In genomic region chr6:12060780-12061619, GRCh38 we compare ENCODE assay signal across 8 cellular contexts. TPM values are rescaled to one million over a fixed set of nuclear protein-coding genes. Genes with fewer than 3 reads are reported as not detected.
DNase-seq lines count a peak whose midpoint lies in the region; ATAC-seq and TF ChIP-seq lines count a peak whose summit lies in the region.

No MANE protein-coding gene starts in this region.

- H3K9me3 ChIP-seq in right cardiac atrium (ENCODE audit: control insufficient read depth, low read length) (no peaks in the 10 kb centered on the region), A673 (ENCODE audit: low read depth, low read length, poor library complexity, severe bottlenecking) (no peaks in the 10 kb centered on the region), PC-9 (ENCODE audit: insufficient read depth, low read depth) (no peaks in the 10 kb centered on the region)

- H2AFZ ChIP-seq in PC-9 = no peak overlapping the region

- intact Hi-C loops in right cardiac atrium (cut with DNase I) (no loop called here), A673 (cut with micrococcal nuclease; ENCODE audit: unreplicated experiment) (no loop called here), PC-9 (cut with micrococcal nuclease; ENCODE audit: unreplicated experiment) (no loop called here)

- H3K9me2 ChIP-seq in PC-9 (ENCODE audit: insufficient read depth) = no peaks in the 10 kb centered on the region

- POLR2A ChIA-PET in RWPE1 (lab: Yijun Ruan, JAX; ENCODE audit: low non-redundant PET) (no interaction called here), A673 (lab: Charles Lee; ENCODE audit: low non-redundant PET) (no interaction called here), PC-9 (lab: Charles Lee; ENCODE audit: unreplicated experiment) (interaction anchor here (0.5 to 0.7 kb wide), 2 partner anchors 322 to 435 kb away, joined by 3 to 5 read pairs; no protein-coding TSS in a partner anchor)

- peaks cover 2% of the 10 kb centered on the region for H3K36me3 Mint-ChIP-seq in activated naive CD4-positive, alpha-beta T cell treated with anti-CD3 and anti-CD28 coated beads, Interleukin-2, amount 10 ng/mL, durations not matched to agents 7 days and 5 days

- H3K79me2 ChIP-seq in PC-9 (ENCODE audit: low read depth) = peaks cover 3% of the 10 kb centered on the region; the same call in 1 of the 2 replicates

- no peaks in the 10 kb centered on the region for H3K27me3 Mint-ChIP-seq in activated naive CD4-positive, alpha-beta T cell treated with anti-CD3 and anti-CD28 coated beads, Interleukin-2, amount 10 ng/mL, durations not matched to agents 7 days and 5 days

- no peak for TF ChIP-seq CTCF in RWPE1 (conservative IDR thresholded peaks at IDR 0.05; ENCODE audit: low read depth)
- TF ChIP-seq CTCF in A673 (conservative IDR thresholded peaks at IDR 0.05; ENCODE audit: low read depth, low read length) = no peak
- no peak for TF ChIP-seq CTCF in PC-9 (conservative IDR thresholded peaks at IDR 0.05)

- peak overlapping the region; percentile 61 for H3K4me3 Mint-ChIP-seq in activated naive CD4-positive, alpha-beta T cell treated with anti-CD3 and anti-CD28 coated beads, Interleukin-2, amount 10 ng/mL, durations not matched to agents 7 days and 5 days

- peaks cover 50% of the 10 kb centered on the region for H3K4me1 Mint-ChIP-seq in activated naive CD4-positive, alpha-beta T cell treated with anti-CD3 and anti-CD28 coated beads, Interleukin-2, amount 10 ng/mL, durations not matched to agents 7 days and 5 days

- CTCF ChIA-PET in RWPE1 (lab: Yijun Ruan, JAX) = no interaction called here
- CTCF ChIA-PET in activated naive CD4-positive, alpha-beta T cell treated with anti-CD3 and anti-CD28 coated beads, Interleukin-2, amount 10 ng/mL, durations not matched to agents 7 days and 5 days (lab: Charles Lee) = interaction anchor here (1.4 kb wide), 1 partner anchor 9 kb away, joined by 3 read pairs; no protein-coding TSS in a partner anchor
- CTCF ChIA-PET in A673 (lab: Charles Lee) = no interaction called here
- CTCF ChIA-PET in PC-9 (lab: Charles Lee) = no interaction called here

- no peak overlapping the region for H3K4me2 ChIP-seq in PC-9

- H3K27ac Mint-ChIP-seq in activated naive CD4-positive, alpha-beta T cell treated with anti-CD3 and anti-CD28 coated beads, Interleukin-2, amount 10 ng/mL, durations not matched to agents 7 days and 5 days = peak overlapping the region; percentile 47

- H3K4me1 ChIP-seq in right cardiac atrium (ENCODE audit: control insufficient read depth, insufficient read depth, low read length) (peaks cover 11% of the 10 kb centered on the region), A673 (ENCODE audit: insufficient read depth, low read length, poor library complexity, severe bottlenecking) (no peaks in the 10 kb centered on the region), PC-9 (replicated peaks; ENCODE audit: insufficient read depth) (no peaks in the 10 kb centered on the region)

- H3K27ac ChIP-seq in RWPE1 (peak overlapping the region; percentile 34; the same call in 1 of the 2 replicates), right cardiac atrium (ENCODE audit: low read length) (no peak overlapping the region), A673 (ENCODE audit: low read depth, low read length, poor library complexity, severe bottlenecking) (no peak overlapping the region), PC-9 (no peak overlapping the region)

- BruUV-seq in A673 (replicated peaks; lab: Mats Ljungman, UMichigan) (no TSS peak), PC-9 (replicated peaks; lab: Mats Ljungman, UMichigan) (no TSS peak)

- no peaks in the 10 kb centered on the region for H3K36me3 ChIP-seq in A673 (ENCODE audit: insufficient read depth, low read length, poor library complexity, severe bottlenecking)
- H3K36me3 ChIP-seq in PC-9 (ENCODE audit: low read depth) = no peaks in the 10 kb centered on the region

- WGBS in right cardiac atrium = 61% methylated on average over 15 of the region's 15 CpGs

- no peaks in the 10 kb centered on the region for H3K9me3 Mint-ChIP-seq in activated naive CD4-positive, alpha-beta T cell treated with anti-CD3 and anti-CD28 coated beads, Interleukin-2, amount 10 ng/mL, durations not matched to agents 7 days and 5 days

- H4K20me1 ChIP-seq in PC-9 (ENCODE audit: insufficient read depth) = no peaks in the 10 kb centered on the region

- H3K27me3 ChIP-seq in right cardiac atrium (ENCODE audit: control insufficient read depth, insufficient read depth) (no peaks in the 10 kb centered on the region), A673 (replicated peaks; ENCODE audit: insufficient read depth, low read depth, low read length, poor library complexity) (no peaks in the 10 kb centered on the region), PC-9 (ENCODE audit: insufficient read depth, low read depth) (no peaks in the 10 kb centered on the region)

- H3F3A ChIP-seq in PC-9 (ENCODE audit: insufficient read depth, low read depth) = no peaks in the 10 kb centered on the region; the same call in 1 of the 2 replicates

- DNase-seq in RWPE1 (ENCODE audit: low spot score) (peak; percentile 32), right cardiac atrium (peak; percentile 67 to 75 (median 71)), retina (peak; percentile 76), A673 (ENCODE audit: low spot score) (no peak), PC-9 (no peak)
- DNase-seq in activated naive CD4-positive, alpha-beta T cell treated with anti-CD3 and anti-CD28 coated beads, Interleukin-2, amount 10 ng/mL, durations not matched to agents 7 days and 5 days = peak; percentile 80

- H3K4me3 ChIP-seq in right cardiac atrium (ENCODE audit: low read length) (no peak overlapping the region), A673 (ENCODE audit: low read depth, low read length, poor library complexity, severe bottlenecking) (no peak overlapping the region), PC-9 (no peak overlapping the region)

- peak; percentile 92 for ATAC-seq in GM19023 (IDR thresholded peaks at IDR 0.05; ENCODE audit: unreplicated experiment)
- peak; percentile 80 for ATAC-seq in HG03159 (IDR thresholded peaks at IDR 0.05; ENCODE audit: unreplicated experiment)
- peak; percentile 78 to 84 for ATAC-seq in right cardiac atrium

RNA-seq across cellular contexts. Expression of gene HIVEP1, which starts 48.9 kb away (rescaled TPM):
- total RNA-seq in right cardiac atrium (10 to 100 TPM; 12.4 to 16.9 (median 15.4) TPM), A673 (2021) (18.5 and 21.5 TPM in 2 replicates), PC-9 (2021) (24.2 and 32.6 TPM in 2 replicates)
- polyA plus RNA-seq in right cardiac atrium = 5.1 TPM

Comparison
In these comparisons a context has a peak if more than half of its experiments do, and no peak if none do; other contexts are left out.
1. DNase-seq: peak in RWPE1 (single experiment), activated naive CD4-positive, alpha-beta T cell treated with anti-CD3 and anti-CD28 coated beads, Interleukin-2, amount 10 ng/mL, durations not matched to agents 7 days and 5 days (single experiment), right cardiac atrium (3 of 3) and retina (single experiment); none in A673 (single experiment) and PC-9 (0 of 2).
2. Peak in every context shown above with its lines, with median percentiles within 50 percentile points of each other: ATAC-seq.